10 cellular contexts compared by ENCODE assay signal in genomic region chr15:64455951-64456350, GRCh38. TPM values are rescaled to one million over a fixed set of nuclear protein-coding genes. Genes with fewer than 3 reads are reported as not detected.
DNase-seq lines count a peak whose midpoint lies in the region; ATAC-seq and TF ChIP-seq lines count a peak whose summit lies in the region.
"Had no signal": no experiment of that assay in that cellular context is flagged by ENCODE, and none has a peak within 500 bp of the region (broad histone marks: within the 10 kb centered on the region; RNA-seq: fewer than 3 reads in every experiment).

No MANE protein-coding gene starts in this region.

- H3K79me2 ChIP-seq in smooth muscle cell (ENCODE audit: low read depth) = no peaks in the 10 kb centered on the region

- peaks cover 0 to 5% (median 0%) of the 10 kb centered on the region in 3 donors for H3K36me3 ChIP-seq in Peyer's patch
- peaks cover 0 to 18% (median 0%) of the 10 kb centered on the region in 4 donors for H3K36me3 ChIP-seq in esophagus muscularis mucosa
- no peaks in the 10 kb centered on the region for H3K36me3 ChIP-seq in smooth muscle cell (ENCODE audit: low read depth)

- H3K27me3 ChIP-seq in Peyer's patch = no peaks in the 10 kb centered on the region
- H3K27me3 ChIP-seq in esophagus muscularis mucosa = no peaks in the 10 kb centered on the region
- H3K27me3 ChIP-seq in smooth muscle cell (ENCODE audit: low read depth) = no peaks in the 10 kb centered on the region

- peaks cover 5% of the 10 kb centered on the region for H4K20me1 ChIP-seq in smooth muscle cell (ENCODE audit: low read depth)

- no peak overlapping the region for H2AFZ ChIP-seq in smooth muscle cell (ENCODE audit: low read depth)

- no peak overlapping the region for H3K4me2 ChIP-seq in smooth muscle cell
- H3K4me2 ChIP-seq: SK-N-SH had no signal

- H3K4me3 ChIP-seq in Peyer's patch (no peak overlapping the region), esophagus muscularis mucosa (no peak overlapping the region), smooth muscle cell (no peak overlapping the region)

- TF ChIP-seq CTCF in Peyer's patch (IDR thresholded peaks at IDR 0.05) (no peak), esophagus muscularis mucosa (IDR thresholded peaks at IDR 0.05) (no peak), smooth muscle cell (IDR thresholded peaks at IDR 0.05; ENCODE audit: borderline replicate concordance, insufficient read depth, poor library complexity, severe bottlenecking) (no peak)

- H3F3A ChIP-seq in smooth muscle cell (ENCODE audit: low read depth) = peaks cover 19% of the 10 kb centered on the region

- no peak overlapping the region for H3K9ac ChIP-seq in smooth muscle cell (ENCODE audit: low read depth)
- H3K9ac ChIP-seq: SK-N-SH had no signal

- 32% methylated on average over 3 of the region's 3 CpGs for WGBS in esophagus muscularis mucosa
- 88% methylated on average over 3 of the region's 3 CpGs for WGBS in smooth muscle cell (ENCODE audit: low lambda C conversion rate)

- TF ChIP-seq EP300 in esophagus muscularis mucosa (IDR thresholded peaks at IDR 0.05) = no peak

- DNase-seq in KBM-7 (peak; percentile 98), Peyer's patch (peak in 2 of 3 donors; percentile 46 to 69), esophagus muscularis mucosa (ENCODE audit: extremely low spot score) (no peak), smooth muscle cell (lab: John Stamatoyannopoulos, UW; ENCODE audit: unreplicated experiment) (no peak), NCI-H1417 treated with DMSO at 0.1 percent for 48 hours (lab: John Stamatoyannopoulos, UW) (no peak)
- DNase-seq in stimulated activated CD8-positive, alpha-beta memory T cell treated with anti-CD3 and anti-CD28 coated beads, Interleukin-4, amount 100 ng/mL, for 48 hours = no peak
- DNase-seq: kidney glomerular epithelial cell, NCI-H1417, SK-N-SH had no signal

- peaks cover 0 to 16% (median 4%) of the 10 kb centered on the region in 4 donors for H3K4me1 ChIP-seq in Peyer's patch
- H3K4me1 ChIP-seq in esophagus muscularis mucosa = peaks cover 7 to 72% (median 64%) of the 10 kb centered on the region in 4 donors
- H3K4me1 ChIP-seq in smooth muscle cell (ENCODE audit: low read depth) = peaks cover 40% of the 10 kb centered on the region

- ATAC-seq in GM21360 (IDR thresholded peaks at IDR 0.05; ENCODE audit: unreplicated experiment) = no peak

- H3K27ac ChIP-seq in Peyer's patch (peak overlapping the region in 1 of 4 donors; percentile 26), esophagus muscularis mucosa (replicated peaks in 1 of 4) (peak overlapping the region; percentile 49 to 70 (median 55)), smooth muscle cell (ENCODE audit: low read depth) (peak overlapping the region; percentile 4)

- in situ Hi-C loops in KBM-7 (cut with MboI; ENCODE audit: low pct_unique_long_range_greater_than_20kb, low sequenced_read_pairs) = no loop called here

- intact Hi-C loops in esophagus muscularis mucosa (cut with DNase I) = no loop called here

- no peak for TF ChIP-seq POLR2A in Peyer's patch (IDR thresholded peaks at IDR 0.05)
- TF ChIP-seq POLR2A in esophagus muscularis mucosa (IDR thresholded peaks at IDR 0.05; ENCODE audit: low read depth) = no peak

- H3K9me3 ChIP-seq in Peyer's patch = no peaks in the 10 kb centered on the region
- no peaks in the 10 kb centered on the region for H3K9me3 ChIP-seq in esophagus muscularis mucosa
- no peaks in the 10 kb centered on the region for H3K9me3 ChIP-seq in smooth muscle cell (replicated peaks; ENCODE audit: low read depth)
- H3K9me3 ChIP-seq: SK-N-SH had no signal

RNA-seq across cellular contexts. Expression of gene ZNF609, which starts 4.4 kb away (rescaled TPM):
- total RNA-seq in Peyer's patch (10 to 100 TPM; 22.1 to 57.8 (median 36.0) TPM), esophagus muscularis mucosa (10 to 100 TPM; 38.3 to 53.7 (median 45.3) TPM), smooth muscle cell (15.6 and 15.9 TPM in 2 replicates)
- polyA plus RNA-seq in smooth muscle cell = 9.9 and 10.7 TPM in 2 replicates

Comparison
In these comparisons a context has a peak if more than half of its experiments do, and no peak if none do; other contexts are left out.
1. DNase-seq: peak in KBM-7 (single experiment) and Peyer's patch (2 of 3); none in esophagus muscularis mucosa (single experiment), smooth muscle cell (single experiment), NCI-H1417 treated with DMSO at 0.1 percent for 48 hours (single experiment) and stimulated activated CD8-positive, alpha-beta memory T cell treated with anti-CD3 and anti-CD28 coated beads, Interleukin-4, amount 100 ng/mL, for 48 hours (single experiment).